8 cellular contexts compared by ENCODE assay signal in the genomic region with DNA sequence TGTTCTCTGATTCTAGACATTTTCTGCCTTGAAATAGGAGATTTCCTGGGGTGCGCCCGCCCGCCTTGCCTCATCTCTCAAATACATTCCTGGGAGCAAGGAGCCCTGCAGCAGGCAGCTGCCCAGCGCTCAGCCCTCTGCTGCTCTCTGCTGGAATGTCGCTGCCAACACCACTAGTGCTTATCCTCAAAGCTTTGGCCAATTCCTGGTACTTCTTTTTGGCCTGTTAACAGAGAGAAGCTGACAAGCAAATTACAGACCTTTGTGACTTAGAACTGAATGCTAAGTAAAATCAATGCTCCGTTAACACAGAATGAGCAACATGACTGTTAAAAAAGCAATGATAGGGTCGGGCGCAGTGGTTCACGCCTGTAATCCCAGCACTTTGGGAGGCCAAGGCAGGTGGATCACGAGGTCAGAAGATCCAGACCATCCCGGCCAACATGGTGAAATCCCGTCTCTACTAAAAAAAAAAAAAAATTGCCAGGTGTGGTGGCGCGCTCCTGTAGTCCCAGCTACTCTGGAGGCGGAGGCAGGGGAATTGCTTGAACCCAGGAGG. TPM values are rescaled to one million over a fixed set of nuclear protein-coding genes. Genes with fewer than 3 reads are reported as not detected.
DNase-seq lines count a peak whose midpoint lies in the region; ATAC-seq and TF ChIP-seq lines count a peak whose summit lies in the region.

No MANE protein-coding gene starts in this region.

- H3K36me3 ChIP-seq in PC-9 (ENCODE audit: low read depth) = no peaks in the 10 kb centered on the region
- no peaks in the 10 kb centered on the region for H3K36me3 ChIP-seq in neural cell (ENCODE audit: insufficient read depth, low read length)

- peak; percentile 94 for TF ChIP-seq CTCF in PC-9 (conservative IDR thresholded peaks at IDR 0.05)
- peak; percentile 93 for TF ChIP-seq CTCF in neural cell (IDR thresholded peaks at IDR 0.05; ENCODE audit: poor library complexity, severe bottlenecking)

- no TSS peak for BruUV-seq in PC-9 (replicated peaks; lab: Mats Ljungman, UMichigan)

- H3K27ac ChIP-seq in PC-9 (no peak overlapping the region), neural cell (ENCODE audit: low read length) (no peak overlapping the region)

- ATAC-seq in GM19463 (IDR thresholded peaks at IDR 0.05; ENCODE audit: unreplicated experiment) = peak; percentile 73
- ATAC-seq in activated T-cell treated with anti-CD3 and anti-CD28 coated beads, Interleukin-2, amount 50 U/mL, for 4 hours = peak; percentile 92 to 95

- H2AFZ ChIP-seq in PC-9 = peak overlapping the region; percentile 42; the same call in 1 of the 2 replicates
- H2AFZ ChIP-seq in neural cell (ENCODE audit: low read depth, low read length) = no peak overlapping the region

- H3K9me3 Mint-ChIP-seq in IgD-negative memory B cell = no peaks in the 10 kb centered on the region
- no peaks in the 10 kb centered on the region for H3K9me3 Mint-ChIP-seq in activated T-cell treated with anti-CD3 and anti-CD28 coated beads, Interleukin-2, amount 50 U/mL, for 4 hours

- H3K27me3 Mint-ChIP-seq in IgD-negative memory B cell = no peaks in the 10 kb centered on the region
- peaks cover 24% of the 10 kb centered on the region for H3K27me3 Mint-ChIP-seq in activated T-cell treated with anti-CD3 and anti-CD28 coated beads, Interleukin-2, amount 50 U/mL, for 4 hours (ENCODE audit: low read depth)

- CTCF ChIA-PET in PC-9 (lab: Charles Lee) = interaction anchor here (0.7 to 2.0 kb wide), 10 partner anchors 13 to 755 kb away, joined by 3 to 17 read pairs (median 4); no protein-coding TSS in a partner anchor

- POLR2A ChIA-PET in PC-9 (lab: Charles Lee; ENCODE audit: unreplicated experiment) = no interaction called here

- H3K27ac Mint-ChIP-seq in IgD-negative memory B cell = no peak overlapping the region

- H3K9me2 ChIP-seq in PC-9 (ENCODE audit: insufficient read depth) = no peaks in the 10 kb centered on the region
- H3K9me2 ChIP-seq in neural cell (ENCODE audit: insufficient read depth, low read length) = no peaks in the 10 kb centered on the region

- intact Hi-C loops in PC-9 (cut with micrococcal nuclease; ENCODE audit: unreplicated experiment) = loop anchor here (1.0 to 10.0 kb wide), 9 partner anchors 42 to 1229 kb away; partner anchors contain the start of genes ATXN7L1 and SYPL1

- H3K4me2 ChIP-seq in PC-9 = peak overlapping the region; percentile 49
- H3K4me2 ChIP-seq in neural cell (ENCODE audit: low read length) = no peak overlapping the region

- no peak for TF ChIP-seq EP300 in neural cell (conservative IDR thresholded peaks at IDR 0.05; ENCODE audit: poor library complexity, severe bottlenecking)

- H3K79me2 ChIP-seq in PC-9 (ENCODE audit: low read depth) (no peaks in the 10 kb centered on the region), neural cell (replicated peaks; ENCODE audit: insufficient read depth, low read length) (no peaks in the 10 kb centered on the region)

- H3K36me3 Mint-ChIP-seq in IgD-negative memory B cell = peaks cover 4% of the 10 kb centered on the region
- no peaks in the 10 kb centered on the region for H3K36me3 Mint-ChIP-seq in activated T-cell treated with anti-CD3 and anti-CD28 coated beads, Interleukin-2, amount 50 U/mL, for 4 hours (ENCODE audit: insufficient read depth)

- H3K4me3 Mint-ChIP-seq in IgD-negative memory B cell = peak overlapping the region in 3 of 4 donors; percentile 25 to 93 (median 93)
- no peak overlapping the region for H3K4me3 Mint-ChIP-seq in activated T-cell treated with anti-CD3 and anti-CD28 coated beads, Interleukin-2, amount 50 U/mL, for 4 hours

- peaks cover 33 to 36% (median 36%) of the 10 kb centered on the region in 3 donors for H3K4me1 Mint-ChIP-seq in IgD-negative memory B cell
- H3K4me1 Mint-ChIP-seq in activated T-cell treated with anti-CD3 and anti-CD28 coated beads, Interleukin-2, amount 50 U/mL, for 4 hours (ENCODE audit: low read depth) = peaks cover 4% of the 10 kb centered on the region

- peaks cover 12% of the 10 kb centered on the region for H3K4me1 ChIP-seq in PC-9 (replicated peaks; ENCODE audit: insufficient read depth)

- H4K20me1 ChIP-seq in PC-9 (ENCODE audit: insufficient read depth) (no peaks in the 10 kb centered on the region), neural cell (ENCODE audit: insufficient read depth) (no peaks in the 10 kb centered on the region)

- DNase-seq in CMK (ENCODE audit: low read depth) (peak; percentile 26), PC-9 (peak; percentile 68 to 89), fibroblast of gingiva (ENCODE audit: low read depth) (peak; percentile 77)
- peak; percentile 71 for DNase-seq in activated T-cell treated with anti-CD3 and anti-CD28 coated beads, Interleukin-2, amount 50 U/mL, for 4 hours
- DNase-seq in stimulated activated naive CD4-positive, alpha-beta T cell treated with Interleukin-2 at 50 U/mL for 16 hours (lab: John Stamatoyannopoulos, UW) = peak; percentile 51

- TF ChIP-seq RAD21 in neural cell (conservative IDR thresholded peaks at IDR 0.05) = peak; percentile 93

- H3K27me3 ChIP-seq in PC-9 (ENCODE audit: insufficient read depth, low read depth) (no peaks in the 10 kb centered on the region), neural cell (ENCODE audit: insufficient read depth, low read depth, low read length) (no peaks in the 10 kb centered on the region)

- no peak overlapping the region for H3K4me3 ChIP-seq in PC-9
- H3K4me3 ChIP-seq in neural cell (ENCODE audit: low read length) = no peak overlapping the region

- H3K9me3 ChIP-seq in PC-9 (ENCODE audit: insufficient read depth, low read depth) = no peaks in the 10 kb centered on the region
- H3K9me3 ChIP-seq in neural cell (ENCODE audit: low read length) = no peaks in the 10 kb centered on the region

- no peak overlapping the region for H3K9ac ChIP-seq in neural cell (ENCODE audit: low read length)

- H3F3A ChIP-seq in PC-9 (ENCODE audit: insufficient read depth, low read depth) (peaks cover 7% of the 10 kb centered on the region; the same call in 1 of the 2 replicates), neural cell (ENCODE audit: insufficient read depth, low read length, poor library complexity, severe bottlenecking) (no peaks in the 10 kb centered on the region)

TF ChIP-seq in neural cell, 6 proteins besides CTCF, POLR2A, EP300 and RAD21:
- peak; percentile 15 for TF ChIP-seq MXI1 (conservative IDR thresholded peaks at IDR 0.05; ENCODE audit: poor library complexity, severe bottlenecking)
- no peak for TF ChIP-seq EZH2 (IDR thresholded peaks at IDR 0.05; ENCODE audit: borderline replicate concordance, insufficient read depth, low read length, poor library complexity, severe bottlenecking)
- TF ChIP-seq POLR2AphosphoS5 (IDR thresholded peaks at IDR 0.05) = no peak
- TF ChIP-seq SMC3 (conservative IDR thresholded peaks at IDR 0.05; ENCODE audit: poor library complexity) = peak; percentile 92

RNA-seq across cellular contexts. Expression of gene SYPL1, which starts 41.9 kb away (rescaled TPM):
- polyA plus RNA-seq in IgD-negative memory B cell (200 TPM), neural cell (17.4 and 22.8 TPM in 2 replicates)
- 83.9 and 102 TPM in 2 replicates for total RNA-seq in PC-9 (2021)
- 10 to 100 TPM; 20.0 to 24.1 (median 21.5) TPM for total RNA-seq in activated T-cell treated with anti-CD3 and anti-CD28 coated beads, Interleukin-2, amount 50 U/mL, for 4 hours
- polyA minus RNA-seq in neural cell = 13.1 and 13.4 TPM in 2 replicates

Comparison
In these comparisons a context has a peak if more than half of its experiments do, and no peak if none do; other contexts are left out.
1. DNase-seq: peak in every context shown above with its lines; median percentile 78 in PC-9; 77 in fibroblast of gingiva; 71 in activated T-cell treated with anti-CD3 and anti-CD28 coated beads, Interleukin-2, amount 50 U/mL, for 4 hours; 51 in stimulated activated naive CD4-positive, alpha-beta T cell treated with Interleukin-2 at 50 U/mL for 16 hours; 26 in CMK.